In the genomic region with DNA sequence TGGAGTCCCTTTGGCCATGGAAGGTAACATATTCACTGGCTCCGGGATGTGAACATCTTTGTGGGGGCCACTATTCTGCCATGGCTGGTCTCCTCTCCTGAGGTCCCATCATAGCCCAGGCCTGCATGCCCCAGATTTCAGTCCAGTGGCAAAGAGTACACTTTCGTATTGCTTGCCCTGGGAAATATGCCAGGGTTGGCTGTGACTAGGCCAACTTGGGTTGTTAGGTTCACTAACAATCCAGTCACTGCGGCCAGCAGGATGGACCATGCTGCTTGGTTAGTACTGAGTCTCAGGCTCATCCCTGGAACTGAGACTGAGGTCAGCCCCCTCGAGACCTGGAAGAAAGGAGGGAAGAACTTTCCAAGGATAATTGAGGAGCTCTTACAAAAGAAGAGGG, we compare ENCODE assay signal across 25 cellular contexts.
"Had no signal": no experiment of that assay in that cellular context is flagged by ENCODE, and none has a peak within 500 bp of the region (broad histone marks: within the 10 kb centered on the region; RNA-seq: fewer than 3 reads in every experiment).

No MANE protein-coding gene starts in this region.

- H3K4me3 ChIP-seq: adrenal gland, body of pancreas, esophagus squamous epithelium had no signal

- H3K4me1 ChIP-seq: adrenal gland, body of pancreas, esophagus squamous epithelium had no signal

- H3K27me3 ChIP-seq: adrenal gland, body of pancreas had no signal

- H3K4me1 Mint-ChIP-seq: activated CD4-positive, alpha-beta memory T cell treated with anti-CD3 and anti-CD28 coated beads, Interleukin-2, amount 10 ng/mL, durations not matched to agents 7 days and 5 days; activated naive CD4-positive, alpha-beta T cell treated with anti-CD3 and anti-CD28 coated beads, Interleukin-2, amount 50 U/mL, for 24 hours; activated naive CD8-positive, alpha-beta T cell treated with anti-CD3 and anti-CD28 coated beads for 36 hours; activated naive CD8-positive, alpha-beta T cell treated with anti-CD3 and anti-CD28 coated beads, Interleukin-2, amount 50 U/mL, for 24 hours had no signal

- H3K4me3 Mint-ChIP-seq: activated CD4-positive, alpha-beta memory T cell treated with anti-CD3 and anti-CD28 coated beads, Interleukin-2, amount 10 ng/mL, durations not matched to agents 7 days and 5 days; activated CD4-positive, alpha-beta T cell treated with anti-CD3 and anti-CD28 coated beads, Interleukin-2, amount 10 ng/mL, durations not matched to agents 7 days and 5 days; activated naive CD4-positive, alpha-beta T cell treated with anti-CD3 and anti-CD28 coated beads for 36 hours; activated naive CD4-positive, alpha-beta T cell treated with anti-CD3 and anti-CD28 coated beads, Interleukin-2, amount 50 U/mL, for 24 hours; activated naive CD8-positive, alpha-beta T cell treated with anti-CD3 and anti-CD28 coated beads for 36 hours; activated naive CD8-positive, alpha-beta T cell treated with anti-CD3 and anti-CD28 coated beads, Interleukin-2, amount 50 U/mL, for 24 hours; activated T-helper 1 cell treated with anti-CD3 and anti-CD28 coated beads, Interleukin-12 subunit alpha, Interleukin-12 subunit beta, Interleukin-2, Interleukin-4 antibody, amounts not matched to agents 30 ng/mL and 10 ng/mL and 1 ng/mL, durations not matched to agents 14 hours and 24 hours and 36 hours had no signal

- H3K9me3 ChIP-seq: adrenal gland, body of pancreas, esophagus squamous epithelium had no signal

- H3K9me3 Mint-ChIP-seq: activated CD4-positive, alpha-beta memory T cell treated with anti-CD3 and anti-CD28 coated beads, Interleukin-2, amount 10 ng/mL, durations not matched to agents 7 days and 5 days; activated CD4-positive, alpha-beta T cell treated with anti-CD3 and anti-CD28 coated beads, Interleukin-2, amount 10 ng/mL, durations not matched to agents 7 days and 5 days; activated naive CD4-positive, alpha-beta T cell treated with anti-CD3 and anti-CD28 coated beads for 36 hours; activated naive CD4-positive, alpha-beta T cell treated with anti-CD3 and anti-CD28 coated beads, Interleukin-2, amount 50 U/mL, for 24 hours; activated naive CD8-positive, alpha-beta T cell treated with anti-CD3 and anti-CD28 coated beads for 36 hours; activated naive CD8-positive, alpha-beta T cell treated with anti-CD3 and anti-CD28 coated beads, Interleukin-2, amount 50 U/mL, for 24 hours; activated T-helper 1 cell treated with anti-CD3 and anti-CD28 coated beads, Interleukin-12 subunit alpha, Interleukin-12 subunit beta, Interleukin-2, Interleukin-4 antibody, amounts not matched to agents 30 ng/mL and 10 ng/mL and 1 ng/mL, durations not matched to agents 14 hours and 24 hours and 36 hours; activated T-helper 2 cell treated with anti-CD3 and anti-CD28 coated beads, Interferon-gamma antibody, Interleukin-2, Interleukin-4, amounts not matched to agents 10 μg/mL and 5 μg/mL and 100 μg/mL, durations not matched to agents 14 hours and 24 hours and 36 hours had no signal

- H3K27ac Mint-ChIP-seq: activated CD4-positive, alpha-beta memory T cell treated with anti-CD3 and anti-CD28 coated beads, Interleukin-2, amount 10 ng/mL, durations not matched to agents 7 days and 5 days; activated CD4-positive, alpha-beta T cell treated with anti-CD3 and anti-CD28 coated beads, Interleukin-2, amount 10 ng/mL, durations not matched to agents 7 days and 5 days; activated naive CD4-positive, alpha-beta T cell treated with anti-CD3 and anti-CD28 coated beads for 36 hours; activated naive CD4-positive, alpha-beta T cell treated with anti-CD3 and anti-CD28 coated beads, Interleukin-2, amount 50 U/mL, for 24 hours; activated naive CD8-positive, alpha-beta T cell treated with anti-CD3 and anti-CD28 coated beads for 36 hours; activated naive CD8-positive, alpha-beta T cell treated with anti-CD3 and anti-CD28 coated beads, Interleukin-2, amount 50 U/mL, for 24 hours; activated T-helper 1 cell treated with anti-CD3 and anti-CD28 coated beads, Interleukin-12 subunit alpha, Interleukin-12 subunit beta, Interleukin-2, Interleukin-4 antibody, amounts not matched to agents 30 ng/mL and 10 ng/mL and 1 ng/mL, durations not matched to agents 14 hours and 24 hours and 36 hours; activated T-helper 2 cell treated with anti-CD3 and anti-CD28 coated beads, Interferon-gamma antibody, Interleukin-2, Interleukin-4, amounts not matched to agents 10 μg/mL and 5 μg/mL and 100 μg/mL, durations not matched to agents 14 hours and 24 hours and 36 hours had no signal

- H3K36me3 Mint-ChIP-seq: activated naive CD8-positive, alpha-beta T cell treated with anti-CD3 and anti-CD28 coated beads for 36 hours had no signal

- H3K36me3 ChIP-seq: adrenal gland, esophagus squamous epithelium had no signal

- DNase-seq: activated CD4-positive, alpha-beta memory T cell treated with anti-CD3 and anti-CD28 coated beads, Interleukin-2, amount 10 ng/mL, durations not matched to agents 7 days and 5 days; activated CD4-positive, alpha-beta T cell treated with anti-CD3 and anti-CD28 coated beads for 1 hour; activated CD4-positive, alpha-beta T cell treated with anti-CD3 and anti-CD28 coated beads for 4 hours; activated CD4-positive, alpha-beta T cell treated with anti-CD3 and anti-CD28 coated beads, Interleukin-2, amount 10 ng/mL, durations not matched to agents 7 days and 5 days; activated CD4-positive, alpha-beta T cell treated with anti-CD3 and anti-CD28 coated beads, Interleukin-2, amount 50 U/mL, for 4 hours; activated effector memory CD4-positive, alpha-beta T cell treated with anti-CD3 and anti-CD28 coated beads, Interleukin-2, amount 50 U/mL, for 16 hours; activated naive CD4-positive, alpha-beta T cell treated with anti-CD3 and anti-CD28 coated beads for 36 hours; activated naive CD8-positive, alpha-beta T cell treated with anti-CD3 and anti-CD28 coated beads for 36 hours; activated naive CD8-positive, alpha-beta T cell treated with anti-CD3 and anti-CD28 coated beads, Interleukin-2, amount 50 U/mL, for 24 hours; activated T-cell treated with anti-CD3 and anti-CD28 coated beads, Interleukin-2, amount 50 U/mL, for 1 hour; activated T-cell treated with anti-CD3 and anti-CD28 coated beads, Interleukin-2, amount 50 U/mL, for 48 hours; adrenal gland; amygdala; aorta; body of pancreas; caudate nucleus; cortex of kidney; effector CD8-positive, alpha-beta T cell; esophagus squamous epithelium; foreskin fibroblast; T-helper 2 cell had no signal

- ATAC-seq: activated naive CD8-positive, alpha-beta T cell treated with anti-CD3 and anti-CD28 coated beads, Interleukin-2, amount 50 U/mL, for 24 hours; body of pancreas had no signal

- H3K27ac ChIP-seq: adrenal gland, body of pancreas, epithelial cell of prostate, esophagus squamous epithelium had no signal

- H3K27me3 Mint-ChIP-seq: activated naive CD4-positive, alpha-beta T cell treated with anti-CD3 and anti-CD28 coated beads, Interleukin-2, amount 50 U/mL, for 24 hours; activated naive CD8-positive, alpha-beta T cell treated with anti-CD3 and anti-CD28 coated beads for 36 hours had no signal
